Comparison of ENCODE assay signal across 10 cellular contexts in genomic region chr12:45050751-45051489, GRCh38. TPM values are rescaled to one million over a fixed set of nuclear protein-coding genes. Genes with fewer than 3 reads are reported as not detected.
DNase-seq lines count a peak whose midpoint lies in the region; ATAC-seq, FAIRE-seq and TF ChIP-seq lines count a peak whose summit lies in the region.
"Had no signal": no experiment of that assay in that cellular context is flagged by ENCODE, and none has a peak within 500 bp of the region (broad histone marks: within the 10 kb centered on the region; RNA-seq: fewer than 3 reads in every experiment).

DBX2 (minus strand) TSS chr12:45051099; CDS start chr12:45050927, 172 bp downstream.

- H3K4me2 ChIP-seq in Karpas-422 (ENCODE audit: low read depth, low read length, poor library complexity, severe bottlenecking), result no peak within 1 kb of the TSS

- ATAC-seq in lower lobe of right lung (peak in 1 of 2 donors; percentile 41), HG03196 (IDR thresholded peaks at IDR 0.05; ENCODE audit: unreplicated experiment) (no peak)

- peak; percentile 97 for FAIRE-seq in urothelium cell line (lab: Jason Lieb, UNC)
- FAIRE-seq: TTC549 had no signal

- CTCF ChIA-PET in MCF 10A (lab: Yijun Ruan, JAX), result no interaction called here

- TF ChIP-seq CTCF in breast epithelium (IDR thresholded peaks at IDR 0.05) (no peak), MCF 10A (IDR thresholded peaks at IDR 0.05; ENCODE audit: unreplicated experiment) (no peak), lower lobe of right lung (IDR thresholded peaks at IDR 0.05) (no peak)

- H3K27me3 ChIP-seq in breast epithelium (peaks cover 0 to 20% of the 10 kb centered on the region in 2 donors), lower lobe of right lung (ENCODE audit: low read depth) (peaks cover 42% of the 10 kb centered on the region), Karpas-422 (ENCODE audit: low read length) (no peaks in the 10 kb centered on the region)

- DNase-seq in breast epithelium (ENCODE audit: low spot score in 2 of 2) (no peak), MCF 10A (ENCODE audit: unreplicated experiment) (no peak), lower lobe of right lung (peak; percentile 29), urothelium cell line (ENCODE audit: low spot score) (peak; percentile 43), Karpas-422 (no peak)
- no peak for DNase-seq in stimulated activated CD8-positive, alpha-beta memory T cell treated with anti-CD3 and anti-CD28 coated beads, Interleukin-4, amount 100 ng/mL, for 48 hours

- no peak within 1 kb of the TSS for H3K9ac ChIP-seq in Karpas-422 (ENCODE audit: low read length)

- no peaks in the 10 kb centered on the region for H3K9me3 Mint-ChIP-seq in MCF 10A (ENCODE audit: unreplicated experiment)

- no peaks in the 10 kb centered on the region for H3K4me1 Mint-ChIP-seq in MCF 10A (ENCODE audit: insufficient read depth, unreplicated experiment)

- H4K20me1 ChIP-seq in Karpas-422 (ENCODE audit: insufficient read depth, low read depth, low read length), result no peaks in the 10 kb centered on the region

- H3K9me2 ChIP-seq in Karpas-422 (replicated peaks; ENCODE audit: insufficient read depth, low read length), result no peaks in the 10 kb centered on the region

- no peak within 1 kb of the TSS for H3K27ac Mint-ChIP-seq in MCF 10A (ENCODE audit: low read depth, unreplicated experiment)

- H3K4me1 ChIP-seq in breast epithelium (no peaks in the 10 kb centered on the region), lower lobe of right lung (no peaks in the 10 kb centered on the region), Karpas-422 (ENCODE audit: low read length) (no peaks in the 10 kb centered on the region)

- H3K9me3 ChIP-seq in breast epithelium (no peaks in the 10 kb centered on the region), lower lobe of right lung (no peaks in the 10 kb centered on the region), Karpas-422 (ENCODE audit: low read length) (no peaks in the 10 kb centered on the region)

- H3K79me2 ChIP-seq in Karpas-422 (ENCODE audit: low read length), result no peaks in the 10 kb centered on the region

- TF ChIP-seq POLR2A in breast epithelium (IDR thresholded peaks at IDR 0.05), result no peak

- H3K27ac ChIP-seq in breast epithelium (peak within 1 kb of the TSS in 1 of 2 donors; percentile 72), cingulate gyrus (ENCODE audit: low read depth, low read length) (peak within 1 kb of the TSS; percentile 54), lower lobe of right lung (no peak within 1 kb of the TSS), Karpas-422 (ENCODE audit: low read length) (no peak within 1 kb of the TSS)

- H3K4me3 Mint-ChIP-seq in MCF 10A (ENCODE audit: unreplicated experiment), result no peak within 1 kb of the TSS

- H3K4me3 ChIP-seq in breast epithelium (peak within 1 kb of the TSS; percentile 37 to 73 (median 62)), lower lobe of right lung (peak within 1 kb of the TSS; percentile 17), Karpas-422 (ENCODE audit: low read length) (no peak within 1 kb of the TSS)

- H3K36me3 ChIP-seq in breast epithelium, result no peaks in the 10 kb centered on the region
- H3K36me3 ChIP-seq in lower lobe of right lung, result no peaks in the 10 kb centered on the region
- no peaks in the 10 kb centered on the region for H3K36me3 ChIP-seq in Karpas-422 (ENCODE audit: insufficient read depth, low read length)

- intact Hi-C loops in breast epithelium (cut with DNase I; ENCODE audit: low total_unique reads), result no loop called here
- intact Hi-C loops in MCF 10A (cut with micrococcal nuclease), result no loop called here
- intact Hi-C loops in lower lobe of right lung (cut with DNase I), result no loop called here

- no peaks in the 10 kb centered on the region for H3K36me3 Mint-ChIP-seq in MCF 10A (ENCODE audit: insufficient read depth, unreplicated experiment)

- peaks cover 87% of the 10 kb centered on the region for H3K27me3 Mint-ChIP-seq in MCF 10A (ENCODE audit: insufficient read depth, unreplicated experiment)

- POLR2A ChIA-PET in MCF 10A (lab: Yijun Ruan, JAX), result no interaction called here

- no TSS peak for BruUV-seq in MCF 10A (replicated peaks; lab: Mats Ljungman, UMichigan)

- H2AFZ ChIP-seq in Karpas-422 (ENCODE audit: low read length), result no peak within 1 kb of the TSS

RNA-seq across cellular contexts. Expression of gene DBX2, which starts in this region (rescaled TPM):
- total RNA-seq in breast epithelium, result under 1 TPM; 0.32 to 0.73 (median 0.33) TPM
- not detected in 2 replicates for total RNA-seq in MCF 10A (2022)
- 0.12 TPM for total RNA-seq in lower lobe of right lung
- total RNA-seq in Karpas-422 (2014; rRNA removed; shearing (Covaris generic); ENCODE audit: low replicate concordance), result not detected in 2 replicates
- total RNA-seq: lung microvascular endothelial cell had no signal

Comparison
In these comparisons a context has a peak if more than half of its experiments do, and no peak if none do; other contexts are left out.
1. Peak in DNase-seq and H3K4me3 ChIP-seq in lower lobe of right lung; RNA of the gene not detected or under 1 TPM.